Comparison of ENCODE assay signal across 21 cellular contexts in genomic region chr16:66444049-66444481, GRCh38.
DNase-seq lines count a peak whose midpoint lies in the region; TF ChIP-seq lines count a peak whose summit lies in the region.
"Had no signal": no experiment of that assay in that cellular context is flagged by ENCODE, and none has a peak within 500 bp of the region (broad histone marks: within the 10 kb centered on the region; RNA-seq: fewer than 3 reads in every experiment).

No MANE protein-coding gene starts in this region.

- TF ChIP-seq CTCF in retinal pigment epithelial cell (conservative IDR thresholded peaks at IDR 0.05; ENCODE audit: low read depth, low read length) (peak; percentile 14), tibial artery (IDR thresholded peaks at IDR 0.05) (no peak), GM20000 (IDR thresholded peaks at IDR 0.05; ENCODE audit: extremely low read depth, missing control alignments) (no peak)

- H3K4me3 ChIP-seq in retinal pigment epithelial cell (ENCODE audit: low read length) (no peak overlapping the region), tibial artery (no peak overlapping the region)
- H3K4me3 ChIP-seq: esophagus muscularis mucosa, lung, pancreas, upper lobe of left lung had no signal

- DNase-seq in activated CD8-positive, alpha-beta memory T cell treated with anti-CD3 and anti-CD28 coated beads, Interleukin-2, amount 50 U/mL, for 48 hours: peak; percentile 22
- no peak for DNase-seq in activated CD8-positive, alpha-beta memory T cell treated with anti-CD3 and anti-CD28 coated beads, Interleukin-2, amount 50 U/mL, for 4 hours
- peak; percentile 5 for DNase-seq in MV-4-11 (lab: John Stamatoyannopoulos, UW)
- peak; percentile 74 for DNase-seq in ecto neural progenitor cell (ENCODE audit: low spot score)
- no peak for DNase-seq in retinal pigment epithelial cell (ENCODE audit: low read depth)
- DNase-seq in tibial artery: no peak
- no peak for DNase-seq in GM20000 (ENCODE audit: low spot score)
- DNase-seq in NOMO-1 treated with dmso at 0.1 percent for 144 hours (lab: John Stamatoyannopoulos, UW; ENCODE audit: unreplicated experiment): no peak
- DNase-seq: ACHN; CD4-positive, alpha-beta memory T cell; DMS79; Kasumi-1; naive B cell; NCI-H1436; NK-92 treated with Interleukin-12 subunit alpha and Interleukin-12 subunit beta, amount 100 ng/mL, for 24 hours; pancreas; stimulated activated CD4-positive, alpha-beta T cell treated with anti-CD3 and anti-CD28 coated beads, Interleukin-2, amount 100 ng/mL, for 24 hours; stimulated activated naive CD8-positive, alpha-beta T cell treated with anti-CD3 and anti-CD28 coated beads, Interleukin-15, amount 100 ng/mL, for 72 hours; upper lobe of left lung had no signal

- peaks cover 0 to 8% of the 10 kb centered on the region in 2 donors for H3K27me3 ChIP-seq in tibial artery
- H3K27me3 ChIP-seq: pancreas, upper lobe of left lung had no signal

- intact Hi-C loops in tibial artery (cut with DNase I; ENCODE audit: low total_unique reads): no loop called here

- no peaks in the 10 kb centered on the region for H3K9me3 ChIP-seq in tibial artery
- H3K9me3 ChIP-seq: esophagus muscularis mucosa, pancreas, upper lobe of left lung had no signal

- H3K27ac ChIP-seq in tibial artery: no peak overlapping the region
- H3K27ac ChIP-seq: esophagus muscularis mucosa, pancreas, upper lobe of left lung had no signal

- no peaks in the 10 kb centered on the region for H3K4me1 ChIP-seq in tibial artery
- H3K4me1 ChIP-seq: esophagus muscularis mucosa, pancreas, upper lobe of left lung had no signal

- no peaks in the 10 kb centered on the region for H3K36me3 ChIP-seq in tibial artery
- H3K36me3 ChIP-seq: esophagus muscularis mucosa, pancreas, upper lobe of left lung had no signal

Comparison
In these comparisons a context has a peak if more than half of its experiments do, and no peak if none do; other contexts are left out.
1. DNase-seq: peak in activated CD8-positive, alpha-beta memory T cell treated with anti-CD3 and anti-CD28 coated beads, Interleukin-2, amount 50 U/mL, for 48 hours (single experiment), MV-4-11 (single experiment) and ecto neural progenitor cell (single experiment); none in activated CD8-positive, alpha-beta memory T cell treated with anti-CD3 and anti-CD28 coated beads, Interleukin-2, amount 50 U/mL, for 4 hours (single experiment), retinal pigment epithelial cell (single experiment), tibial artery (0 of 2), GM20000 (single experiment) and NOMO-1 treated with dmso at 0.1 percent for 144 hours (single experiment).